Comparison of ENCODE assay signal across 1 cellular context in the genomic region with DNA sequence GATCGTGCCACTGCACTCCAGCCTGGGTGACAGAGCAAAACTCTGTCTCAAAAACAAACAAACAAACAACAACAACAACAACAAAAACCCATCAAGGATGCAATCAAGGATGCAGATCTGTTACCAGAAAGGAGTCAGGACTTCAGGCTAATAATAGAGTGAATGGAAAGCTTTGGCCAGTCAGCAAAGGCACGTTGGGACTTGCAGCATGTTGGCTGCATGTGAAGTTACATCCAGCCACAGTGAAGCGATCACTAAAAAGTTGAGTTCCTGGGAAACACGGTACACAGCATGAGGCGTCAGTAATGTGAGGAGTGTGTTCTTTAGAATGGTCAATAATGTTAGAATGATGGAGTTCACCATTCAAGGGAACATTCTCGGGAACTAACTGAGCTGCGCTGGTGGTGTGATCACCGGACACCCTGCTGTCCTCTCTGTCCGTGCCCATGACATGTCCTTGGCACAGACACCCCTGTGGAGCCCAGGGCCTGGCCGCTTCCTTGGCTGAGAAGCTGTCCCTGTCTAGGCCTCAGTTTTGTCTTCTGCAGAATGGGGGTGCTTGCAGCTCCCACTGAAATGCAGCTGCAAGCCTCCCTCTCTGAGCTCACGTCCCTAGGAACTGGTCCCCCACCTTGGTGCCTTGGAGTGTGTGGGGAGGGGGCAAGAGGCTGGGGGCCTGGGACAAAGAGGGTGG.
TF ChIP-seq lines count a peak whose summit lies in the region.

No MANE protein-coding gene starts in this region.

TF ChIP-seq in A549, 52 proteins besides CTCF, POLR2A, EP300 and RAD21:
- peak; percentile 72; the same call in 1 of the 2 replicates for TF ChIP-seq KDM1A (IDR thresholded peaks at IDR 0.05; ENCODE audit: low read depth)
- no peak for TF ChIP-seq JUN (IDR thresholded peaks at IDR 0.05)
- no peak for TF ChIP-seq CEBPB (IDR thresholded peaks at IDR 0.05)
- no peak for TF ChIP-seq ZC3H11A (IDR thresholded peaks at IDR 0.05)
- TF ChIP-seq CHD4 (IDR thresholded peaks at IDR 0.05; ENCODE audit: borderline replicate concordance) = peak; percentile 79
